2 cellular contexts compared by ENCODE assay signal in the genomic region with DNA sequence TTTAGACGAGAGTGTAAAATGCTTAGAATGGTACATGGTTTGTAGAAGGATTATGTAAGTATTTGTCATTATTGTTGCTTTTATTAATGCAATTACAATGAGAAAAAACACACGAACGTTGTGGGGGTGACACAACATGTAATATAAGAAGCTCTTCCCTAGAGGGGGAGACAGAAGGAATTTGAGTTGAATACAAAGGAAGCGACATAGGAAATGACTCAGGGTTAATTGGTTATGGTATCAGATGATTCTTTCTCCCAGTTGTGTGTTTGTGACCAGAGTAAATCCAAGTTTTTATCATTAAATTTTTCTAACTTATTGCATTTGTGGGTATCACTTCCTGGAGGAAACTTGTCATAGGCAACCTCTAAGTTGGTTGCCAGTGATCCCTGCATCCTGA.
TF ChIP-seq lines count a peak whose summit lies in the region.

No MANE protein-coding gene starts in this region.

TF ChIP-seq in SK-N-SH, 30 proteins besides CTCF, POLR2A, EP300 and RAD21 (continued from another document):
- TF ChIP-seq, protein P1, sequence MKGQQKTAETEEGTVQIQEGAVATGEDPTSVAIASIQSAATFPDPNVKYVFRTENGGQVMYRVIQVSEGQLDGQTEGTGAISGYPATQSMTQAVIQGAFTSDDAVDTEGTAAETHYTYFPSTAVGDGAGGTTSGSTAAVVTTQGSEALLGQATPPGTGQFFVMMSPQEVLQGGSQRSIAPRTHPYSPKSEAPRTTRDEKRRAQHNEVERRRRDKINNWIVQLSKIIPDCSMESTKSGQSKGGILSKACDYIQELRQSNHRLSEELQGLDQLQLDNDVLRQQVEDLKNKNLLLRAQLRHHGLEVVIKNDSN (IDR thresholded peaks at IDR 0.05; ENCODE audit: borderline replicate concordance, low read depth) = no peak
- TF ChIP-seq, protein P2, sequence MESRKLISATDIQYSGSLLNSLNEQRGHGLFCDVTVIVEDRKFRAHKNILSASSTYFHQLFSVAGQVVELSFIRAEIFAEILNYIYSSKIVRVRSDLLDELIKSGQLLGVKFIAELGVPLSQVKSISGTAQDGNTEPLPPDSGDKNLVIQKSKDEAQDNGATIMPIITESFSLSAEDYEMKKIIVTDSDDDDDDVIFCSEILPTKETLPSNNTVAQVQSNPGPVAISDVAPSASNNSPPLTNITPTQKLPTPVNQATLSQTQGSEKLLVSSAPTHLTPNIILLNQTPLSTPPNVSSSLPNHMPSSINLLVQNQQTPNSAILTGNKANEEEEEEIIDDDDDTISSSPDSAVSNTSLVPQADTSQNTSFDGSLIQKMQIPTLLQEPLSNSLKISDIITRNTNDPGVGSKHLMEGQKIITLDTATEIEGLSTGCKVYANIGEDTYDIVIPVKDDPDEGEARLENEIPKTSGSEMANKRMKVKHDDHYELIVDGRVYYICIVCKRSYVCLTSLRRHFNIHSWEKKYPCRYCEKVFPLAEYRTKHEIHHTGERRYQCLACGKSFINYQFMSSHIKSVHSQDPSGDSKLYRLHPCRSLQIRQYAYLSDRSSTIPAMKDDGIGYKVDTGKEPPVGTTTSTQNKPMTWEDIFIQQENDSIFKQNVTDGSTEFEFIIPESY (IDR thresholded peaks at IDR 0.05; ENCODE audit: borderline replicate concordance, low read depth) = no peak
- TF ChIP-seq JUND (IDR thresholded peaks at IDR 0.05) = peak; percentile 71
- peak; percentile 65 for TF ChIP-seq TEAD4 (IDR thresholded peaks at IDR 0.05; ENCODE audit: borderline replicate concordance, insufficient read depth)
- TF ChIP-seq, protein P3, sequence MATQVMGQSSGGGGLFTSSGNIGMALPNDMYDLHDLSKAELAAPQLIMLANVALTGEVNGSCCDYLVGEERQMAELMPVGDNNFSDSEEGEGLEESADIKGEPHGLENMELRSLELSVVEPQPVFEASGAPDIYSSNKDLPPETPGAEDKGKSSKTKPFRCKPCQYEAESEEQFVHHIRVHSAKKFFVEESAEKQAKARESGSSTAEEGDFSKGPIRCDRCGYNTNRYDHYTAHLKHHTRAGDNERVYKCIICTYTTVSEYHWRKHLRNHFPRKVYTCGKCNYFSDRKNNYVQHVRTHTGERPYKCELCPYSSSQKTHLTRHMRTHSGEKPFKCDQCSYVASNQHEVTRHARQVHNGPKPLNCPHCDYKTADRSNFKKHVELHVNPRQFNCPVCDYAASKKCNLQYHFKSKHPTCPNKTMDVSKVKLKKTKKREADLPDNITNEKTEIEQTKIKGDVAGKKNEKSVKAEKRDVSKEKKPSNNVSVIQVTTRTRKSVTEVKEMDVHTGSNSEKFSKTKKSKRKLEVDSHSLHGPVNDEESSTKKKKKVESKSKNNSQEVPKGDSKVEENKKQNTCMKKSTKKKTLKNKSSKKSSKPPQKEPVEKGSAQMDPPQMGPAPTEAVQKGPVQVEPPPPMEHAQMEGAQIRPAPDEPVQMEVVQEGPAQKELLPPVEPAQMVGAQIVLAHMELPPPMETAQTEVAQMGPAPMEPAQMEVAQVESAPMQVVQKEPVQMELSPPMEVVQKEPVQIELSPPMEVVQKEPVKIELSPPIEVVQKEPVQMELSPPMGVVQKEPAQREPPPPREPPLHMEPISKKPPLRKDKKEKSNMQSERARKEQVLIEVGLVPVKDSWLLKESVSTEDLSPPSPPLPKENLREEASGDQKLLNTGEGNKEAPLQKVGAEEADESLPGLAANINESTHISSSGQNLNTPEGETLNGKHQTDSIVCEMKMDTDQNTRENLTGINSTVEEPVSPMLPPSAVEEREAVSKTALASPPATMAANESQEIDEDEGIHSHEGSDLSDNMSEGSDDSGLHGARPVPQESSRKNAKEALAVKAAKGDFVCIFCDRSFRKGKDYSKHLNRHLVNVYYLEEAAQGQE (IDR thresholded peaks at IDR 0.05; ENCODE audit: low read depth, low read length) = no peak
- TF ChIP-seq SMC3 (IDR thresholded peaks at IDR 0.05; ENCODE audit: low read depth, low read length) = no peak
- TF ChIP-seq TCF12 (IDR thresholded peaks at IDR 0.05) = peak; percentile 81
- TF ChIP-seq NFIC (IDR thresholded peaks at IDR 0.05; ENCODE audit: borderline replicate concordance) = peak; percentile 53; the same call in 1 of the 2 replicates
- no peak for TF ChIP-seq TAF1 (IDR thresholded peaks at IDR 0.05; ENCODE audit: borderline replicate concordance, low read depth, low read length)
- no peak for TF ChIP-seq GABPA (IDR thresholded peaks at IDR 0.05; ENCODE audit: low read depth)
- no peak for TF ChIP-seq CHD2 (IDR thresholded peaks at IDR 0.05; ENCODE audit: low read length, partially characterized antibody)
- TF ChIP-seq RCOR1 (IDR thresholded peaks at IDR 0.05; ENCODE audit: low read length) = no peak
- TF ChIP-seq, protein P4, sequence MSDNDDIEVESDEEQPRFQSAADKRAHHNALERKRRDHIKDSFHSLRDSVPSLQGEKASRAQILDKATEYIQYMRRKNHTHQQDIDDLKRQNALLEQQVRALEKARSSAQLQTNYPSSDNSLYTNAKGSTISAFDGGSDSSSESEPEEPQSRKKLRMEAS (IDR thresholded peaks at IDR 0.05; ENCODE audit: low read depth) = no peak
- no peak for TF ChIP-seq NRF1 (IDR thresholded peaks at IDR 0.05; ENCODE audit: low read depth, low read length)
- TF ChIP-seq, protein P5, sequence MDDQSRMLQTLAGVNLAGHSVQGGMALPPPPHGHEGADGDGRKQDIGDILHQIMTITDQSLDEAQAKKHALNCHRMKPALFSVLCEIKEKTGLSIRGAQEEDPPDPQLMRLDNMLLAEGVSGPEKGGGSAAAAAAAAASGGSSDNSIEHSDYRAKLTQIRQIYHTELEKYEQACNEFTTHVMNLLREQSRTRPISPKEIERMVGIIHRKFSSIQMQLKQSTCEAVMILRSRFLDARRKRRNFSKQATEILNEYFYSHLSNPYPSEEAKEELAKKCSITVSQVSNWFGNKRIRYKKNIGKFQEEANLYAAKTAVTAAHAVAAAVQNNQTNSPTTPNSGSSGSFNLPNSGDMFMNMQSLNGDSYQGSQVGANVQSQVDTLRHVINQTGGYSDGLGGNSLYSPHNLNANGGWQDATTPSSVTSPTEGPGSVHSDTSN (IDR thresholded peaks at IDR 0.05) = peak; percentile 52
- TF ChIP-seq, protein P6, sequence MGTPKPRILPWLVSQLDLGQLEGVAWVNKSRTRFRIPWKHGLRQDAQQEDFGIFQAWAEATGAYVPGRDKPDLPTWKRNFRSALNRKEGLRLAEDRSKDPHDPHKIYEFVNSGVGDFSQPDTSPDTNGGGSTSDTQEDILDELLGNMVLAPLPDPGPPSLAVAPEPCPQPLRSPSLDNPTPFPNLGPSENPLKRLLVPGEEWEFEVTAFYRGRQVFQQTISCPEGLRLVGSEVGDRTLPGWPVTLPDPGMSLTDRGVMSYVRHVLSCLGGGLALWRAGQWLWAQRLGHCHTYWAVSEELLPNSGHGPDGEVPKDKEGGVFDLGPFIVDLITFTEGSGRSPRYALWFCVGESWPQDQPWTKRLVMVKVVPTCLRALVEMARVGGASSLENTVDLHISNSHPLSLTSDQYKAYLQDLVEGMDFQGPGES (IDR thresholded peaks at IDR 0.05; ENCODE audit: low read depth, low read length) = no peak

TF ChIP-seq in WTC11, 78 proteins besides CTCF, POLR2A, EP300 and RAD21 (continued from another document):
- TF ChIP-seq, protein P7, sequence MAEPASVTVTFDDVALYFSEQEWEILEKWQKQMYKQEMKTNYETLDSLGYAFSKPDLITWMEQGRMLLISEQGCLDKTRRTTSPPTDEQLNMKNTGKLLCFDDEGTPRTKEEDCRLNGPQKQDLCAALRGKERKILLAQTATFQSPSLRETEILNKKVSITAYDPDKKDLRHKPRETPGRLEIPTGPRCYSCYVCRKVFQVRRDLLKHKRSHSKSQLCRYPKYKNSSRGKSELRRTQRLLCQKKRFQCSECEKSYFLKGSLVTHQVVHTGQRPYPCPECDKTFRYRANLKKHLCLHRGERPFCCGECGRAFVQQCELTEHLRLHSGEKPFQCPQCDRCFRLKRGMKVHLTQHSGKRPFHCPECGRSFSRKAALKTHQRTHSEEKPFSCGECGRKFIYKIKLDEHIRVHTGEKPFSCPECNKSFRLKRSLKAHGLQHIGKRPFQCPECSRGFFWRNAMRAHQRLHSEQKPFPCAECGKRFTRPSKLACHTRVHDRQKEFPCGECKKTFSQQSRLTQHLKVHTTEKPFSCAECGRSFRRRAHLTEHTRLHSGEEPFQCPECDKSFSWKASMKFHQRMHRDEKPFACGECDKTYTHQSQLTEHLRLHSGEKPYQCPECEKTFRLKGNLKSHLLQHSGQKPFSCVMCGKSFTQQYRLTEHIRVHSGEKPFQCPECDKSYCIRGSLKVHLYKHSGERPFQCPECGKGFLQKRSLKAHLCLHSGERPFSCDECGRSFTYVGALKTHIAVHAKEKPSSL (CRISPR knock-in tag; conservative IDR thresholded peaks at IDR 0.05) = no peak
- no peak for TF ChIP-seq NR1H2 (CRISPR knock-in tag; IDR thresholded peaks at IDR 0.05)
- TF ChIP-seq IRF2 (CRISPR knock-in tag; IDR thresholded peaks at IDR 0.05; ENCODE audit: borderline replicate concordance, low read depth) = no peak
- TF ChIP-seq ETV6 (CRISPR knock-in tag; IDR thresholded peaks at IDR 0.05) = no peak
- no peak for TF ChIP-seq ZNF121 (CRISPR knock-in tag; IDR thresholded peaks at IDR 0.05)
- no peak for TF ChIP-seq GRHL2 (CRISPR knock-in tag; IDR thresholded peaks at IDR 0.05; ENCODE audit: insufficient replicate concordance, severe bottlenecking)
TF ChIP-seq in WTC11: peak in this region for 0.
